ENCODE assay signal across 8 cellular contexts in genomic region chr3:118863731-118864322, GRCh38.
DNase-seq lines count a peak whose midpoint lies in the region; ATAC-seq, FAIRE-seq and TF ChIP-seq lines count a peak whose summit lies in the region.

No MANE protein-coding gene starts in this region.

- H3K27me3 ChIP-seq in bronchial epithelial cell (ENCODE audit: control insufficient read depth, insufficient read depth, low read length): no peaks in the 10 kb centered on the region

- intact Hi-C loops in Right ventricle myocardium superior (cut with DNase I): no loop called here

- no peak for FAIRE-seq in bronchial epithelial cell (lab: Jason Lieb, UNC)

- H3K4me3 ChIP-seq in bronchial epithelial cell (ENCODE audit: low read depth, low read length): no peak overlapping the region

- H3K36me3 ChIP-seq in bronchial epithelial cell (ENCODE audit: control insufficient read depth, insufficient read depth, low read length): no peaks in the 10 kb centered on the region

- ATAC-seq in GM19467 (IDR thresholded peaks at IDR 0.05; ENCODE audit: unreplicated experiment) (peak; percentile 77), HG03520 (IDR thresholded peaks at IDR 0.05; ENCODE audit: unreplicated experiment) (peak; percentile 76), Right ventricle myocardium superior (ENCODE audit: poor library complexity) (no peak), HG03095 (IDR thresholded peaks at IDR 0.05; ENCODE audit: unreplicated experiment) (no peak)

- TF ChIP-seq CTCF in bronchial epithelial cell (IDR thresholded peaks at IDR 0.05; ENCODE audit: insufficient read depth, low read length, severe bottlenecking): peak; percentile 42

- DNase-seq in ELF-1 (ENCODE audit: low read depth, low spot score) (peak; percentile 46), bronchial epithelial cell (ENCODE audit: low read depth) (peak; percentile 34), Right ventricle myocardium superior (no peak), NCI-H226 (no peak), NCI-H2196 treated with DMSO at 0.1 percent for 48 hours (lab: John Stamatoyannopoulos, UW; ENCODE audit: unreplicated experiment) (no peak)

Comparison
In these comparisons a context has a peak if more than half of its experiments do, and no peak if none do; other contexts are left out.
1. DNase-seq: peak in ELF-1 (single experiment) and bronchial epithelial cell (single experiment); none in Right ventricle myocardium superior (single experiment), NCI-H226 (single experiment) and NCI-H2196 treated with DMSO at 0.1 percent for 48 hours (single experiment).
2. ATAC-seq: peak in GM19467 (single experiment) and HG03520 (single experiment); none in Right ventricle myocardium superior (single experiment) and HG03095 (single experiment).